In the genomic region with DNA sequence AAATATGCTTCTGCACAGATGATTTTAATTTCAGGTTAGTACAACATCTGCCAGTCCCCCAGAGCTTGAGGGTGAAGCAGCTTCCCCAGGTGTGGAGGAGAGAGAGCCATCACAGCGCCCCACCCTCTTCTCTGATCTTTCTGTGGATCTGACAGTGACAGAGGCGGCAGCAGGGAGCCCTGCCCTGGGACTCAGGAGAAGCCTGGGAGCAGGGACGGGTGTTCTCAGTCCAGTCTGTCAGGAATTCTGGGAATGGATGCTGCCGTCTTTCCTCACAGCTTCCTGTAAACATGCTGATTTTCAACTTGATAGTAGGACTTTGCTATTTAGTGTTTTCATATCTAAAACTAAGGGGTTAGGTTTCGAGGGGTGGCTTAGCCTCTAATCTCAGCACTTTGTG, we compare ENCODE assay signal across 2 cellular contexts.
TF ChIP-seq lines count a peak whose summit lies in the region.

No MANE protein-coding gene starts in this region.

TF ChIP-seq in K562, 482 proteins besides CTCF, POLR2A, EP300 and RAD21:
- TF ChIP-seq NFATC3 (IDR thresholded peaks at IDR 0.05): no peak
- TF ChIP-seq ATF1 (CRISPR knock-in tag; IDR thresholded peaks at IDR 0.05): no peak
- no peak for TF ChIP-seq ATF1 (tag; IDR thresholded peaks at IDR 0.05)
- no peak for TF ChIP-seq NCOA1 (IDR thresholded peaks at IDR 0.05; ENCODE audit: low read depth)
- no peak for TF ChIP-seq GTF2E2 (tag; IDR thresholded peaks at IDR 0.05)

TF ChIP-seq in HepG2, 621 proteins besides CTCF, POLR2A, EP300 and RAD21:
- TF ChIP-seq JARID2 (CRISPR knock-in tag; IDR thresholded peaks at IDR 0.05; ENCODE audit: insufficient replicate concordance) (no peak), ZC3H13 (CRISPR knock-in tag; IDR thresholded peaks at IDR 0.05) (no peak)
- TF ChIP-seq, protein P1, sequence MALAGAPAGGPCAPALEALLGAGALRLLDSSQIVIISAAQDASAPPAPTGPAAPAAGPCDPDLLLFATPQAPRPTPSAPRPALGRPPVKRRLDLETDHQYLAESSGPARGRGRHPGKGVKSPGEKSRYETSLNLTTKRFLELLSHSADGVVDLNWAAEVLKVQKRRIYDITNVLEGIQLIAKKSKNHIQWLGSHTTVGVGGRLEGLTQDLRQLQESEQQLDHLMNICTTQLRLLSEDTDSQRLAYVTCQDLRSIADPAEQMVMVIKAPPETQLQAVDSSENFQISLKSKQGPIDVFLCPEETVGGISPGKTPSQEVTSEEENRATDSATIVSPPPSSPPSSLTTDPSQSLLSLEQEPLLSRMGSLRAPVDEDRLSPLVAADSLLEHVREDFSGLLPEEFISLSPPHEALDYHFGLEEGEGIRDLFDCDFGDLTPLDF (CRISPR knock-in tag; IDR thresholded peaks at IDR 0.05): no peak
TF ChIP-seq in HepG2: peak in this region for 0.
